In the genomic region with DNA sequence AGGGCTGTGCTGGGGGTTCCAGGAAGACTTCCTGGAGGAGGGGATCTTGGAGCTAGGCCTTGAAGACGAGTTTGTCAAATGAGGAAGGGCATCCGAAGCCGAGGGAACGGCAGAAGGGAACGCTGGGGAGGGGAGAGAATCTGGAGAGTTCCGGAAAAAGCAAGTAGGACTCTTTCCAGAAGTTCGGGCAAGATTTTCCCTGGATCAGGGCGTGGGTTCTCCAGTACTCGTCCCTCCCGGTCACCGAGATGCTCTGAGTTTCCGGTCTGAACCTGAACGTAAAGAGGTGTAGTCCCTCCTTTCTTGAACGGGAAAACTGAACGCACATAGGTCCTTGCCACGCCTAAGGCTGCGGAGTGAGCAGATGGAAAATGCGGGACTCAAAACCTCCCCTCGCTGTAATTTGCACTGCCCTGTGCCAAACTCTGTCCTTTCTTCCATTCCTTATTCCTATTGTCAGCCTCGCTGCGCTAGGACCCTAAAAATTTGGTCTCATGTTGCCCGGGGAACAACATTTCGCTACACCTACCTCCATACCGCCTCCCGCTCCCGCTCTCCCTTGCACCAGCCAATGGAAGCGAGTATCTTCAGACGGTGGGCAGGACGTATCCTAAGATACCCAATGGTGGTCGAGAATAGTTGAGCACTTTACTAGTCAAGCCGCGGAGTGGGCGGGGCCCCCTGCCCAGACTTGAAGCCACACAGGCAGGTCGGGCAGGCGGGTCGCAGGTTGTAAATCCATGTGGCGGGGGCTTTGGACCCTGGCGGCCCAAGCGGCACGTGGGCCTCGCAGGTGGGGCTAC, we compare ENCODE assay signal across 8 cellular contexts. TPM values are rescaled to one million over a fixed set of nuclear protein-coding genes. Genes with fewer than 3 reads are reported as not detected.
DNase-seq lines count a peak whose midpoint lies in the region; ATAC-seq and TF ChIP-seq lines count a peak whose summit lies in the region.

A gene with protein sequence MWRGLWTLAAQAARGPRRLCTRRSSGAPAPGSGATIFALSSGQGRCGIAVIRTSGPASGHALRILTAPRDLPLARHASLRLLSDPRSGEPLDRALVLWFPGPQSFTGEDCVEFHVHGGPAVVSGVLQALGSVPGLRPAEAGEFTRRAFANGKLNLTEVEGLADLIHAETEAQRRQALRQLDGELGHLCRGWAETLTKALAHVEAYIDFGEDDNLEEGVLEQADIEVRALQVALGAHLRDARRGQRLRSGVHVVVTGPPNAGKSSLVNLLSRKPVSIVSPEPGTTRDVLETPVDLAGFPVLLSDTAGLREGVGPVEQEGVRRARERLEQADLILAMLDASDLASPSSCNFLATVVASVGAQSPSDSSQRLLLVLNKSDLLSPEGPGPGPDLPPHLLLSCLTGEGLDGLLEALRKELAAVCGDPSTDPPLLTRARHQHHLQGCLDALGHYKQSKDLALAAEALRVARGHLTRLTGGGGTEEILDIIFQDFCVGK (plus strand): TSS at position 682 of the 803 bp plus-strand sequence. CDS start 59 bp downstream, at position 741.

- DNase-seq in AG04450 (ENCODE audit: low read depth, low spot score) (peak; percentile 92), NCI-H226 (peak; percentile 99), WTC11 (ENCODE audit: low spot score) (peak; percentile 98), cardiac fibroblast (ENCODE audit: low read depth in 2 of 2) (peak; percentile 99), immature natural killer cell (peak; percentile 94 to 96 (median 95)), smooth muscle cell of the brain vasculature (ENCODE audit: low read depth, low spot score) (peak; percentile 95)

- POLR2A ChIA-PET in AG04450 (lab: Yijun Ruan, JAX): interaction anchor here (0.7 kb wide), 1 partner anchor 19 kb away, joined by 3 read pairs; no protein-coding TSS in a partner anchor
- POLR2A ChIA-PET in WTC11 (lab: Charles Lee): interaction anchor here (0.6 to 1.0 kb wide), 3 partner anchors 32 to 1451 kb away, joined by 3 to 10 read pairs (median 3); partner anchors contain the start of genes BABAM1 and MRPL34

- H3K4me3 ChIP-seq in AG04450 (ENCODE audit: low read depth, low read length): peak within 1 kb of the TSS; percentile 93
- peak within 1 kb of the TSS; percentile 82 to 84 for H3K4me3 ChIP-seq in cardiac fibroblast (replicated peaks in 1 of 2; ENCODE audit: low read depth in 2 of 2, low read length in 2 of 2)

- ATAC-seq in GM18909 (IDR thresholded peaks at IDR 0.05; ENCODE audit: poor library complexity, unreplicated experiment) (peak; percentile 74), HG03175 (IDR thresholded peaks at IDR 0.05; ENCODE audit: unreplicated experiment) (peak; percentile 78), WTC11 (peak; percentile 67)

- H3K27ac Mint-ChIP-seq in WTC11 (peak within 1 kb of the TSS; percentile 99), immature natural killer cell (peak within 1 kb of the TSS; percentile 78 to 98 (median 94))

- peaks cover 8% of the 10 kb centered on the region; the same call in 1 of the 2 replicates for H3K9me3 ChIP-seq in AG04450 (ENCODE audit: control insufficient read depth, insufficient read depth, low read length)

- H3K27me3 Mint-ChIP-seq in WTC11 (ENCODE audit: low read depth) (peaks cover 2% of the 10 kb centered on the region; the same call in 1 of the 2 replicates), immature natural killer cell (ENCODE audit: low read depth in 3 of 3) (peaks cover 0 to 11% (median 10%) of the 10 kb centered on the region in 3 donors)

- H3K4me3 Mint-ChIP-seq in WTC11 (peak within 1 kb of the TSS; percentile 99), immature natural killer cell (peak within 1 kb of the TSS; percentile 93 to 97 (median 95))

- H3K4me1 Mint-ChIP-seq in WTC11: peaks cover 48% of the 10 kb centered on the region
- peaks cover 32 to 38% of the 10 kb centered on the region in 2 donors for H3K4me1 Mint-ChIP-seq in immature natural killer cell

- no peak for TF ChIP-seq CTCF in AG04450 (IDR thresholded peaks at IDR 0.05; ENCODE audit: low read depth, low read length)
- no peak for TF ChIP-seq CTCF in WTC11 (IDR thresholded peaks at IDR 0.05)
- TF ChIP-seq CTCF in cardiac fibroblast (IDR thresholded peaks at IDR 0.05; ENCODE audit: low read depth, low read length): no peak

- peak within 1 kb of the TSS; percentile 89 for H3K27ac ChIP-seq in AG04450 (ENCODE audit: low read depth, low read length)

- CTCF ChIA-PET in AG04450 (lab: Charles Lee) (no interaction called here), WTC11 (lab: Charles Lee) (no interaction called here)

- H3K36me3 Mint-ChIP-seq in WTC11 (peaks cover 8% of the 10 kb centered on the region), immature natural killer cell (peaks cover 0 to 3% (median 0%) of the 10 kb centered on the region in 3 donors)

- H3K9me3 Mint-ChIP-seq in WTC11: peaks cover 5% of the 10 kb centered on the region
- H3K9me3 Mint-ChIP-seq in immature natural killer cell: no peaks in the 10 kb centered on the region

- H3K27me3 ChIP-seq in AG04450 (ENCODE audit: control insufficient read depth, insufficient read depth, low read length): no peaks in the 10 kb centered on the region

TF ChIP-seq in WTC11, 78 proteins besides CTCF, POLR2A, EP300 and RAD21 (continues in another document):
- peak; percentile 100 for TF ChIP-seq SP1 (CRISPR knock-in tag; conservative IDR thresholded peaks at IDR 0.05)
- no peak for TF ChIP-seq NR2C2 (CRISPR knock-in tag; IDR thresholded peaks at IDR 0.05)
- TF ChIP-seq NFYB (CRISPR knock-in tag; conservative IDR thresholded peaks at IDR 0.05; ENCODE audit: low read depth): peak; percentile 84
- TF ChIP-seq TEAD1 (CRISPR knock-in tag; IDR thresholded peaks at IDR 0.05): peak; percentile 31; the same call in 1 of the 2 replicates
- TF ChIP-seq, protein P1, sequence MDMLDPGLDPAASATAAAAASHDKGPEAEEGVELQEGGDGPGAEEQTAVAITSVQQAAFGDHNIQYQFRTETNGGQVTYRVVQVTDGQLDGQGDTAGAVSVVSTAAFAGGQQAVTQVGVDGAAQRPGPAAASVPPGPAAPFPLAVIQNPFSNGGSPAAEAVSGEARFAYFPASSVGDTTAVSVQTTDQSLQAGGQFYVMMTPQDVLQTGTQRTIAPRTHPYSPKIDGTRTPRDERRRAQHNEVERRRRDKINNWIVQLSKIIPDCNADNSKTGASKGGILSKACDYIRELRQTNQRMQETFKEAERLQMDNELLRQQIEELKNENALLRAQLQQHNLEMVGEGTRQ (CRISPR knock-in tag; IDR thresholded peaks at IDR 0.05): peak; percentile 73
- TF ChIP-seq ZNF317 (CRISPR knock-in tag; IDR thresholded peaks at IDR 0.05; ENCODE audit: borderline replicate concordance, low read depth): no peak
- TF ChIP-seq KAT7 (CRISPR knock-in tag; IDR thresholded peaks at IDR 0.05; ENCODE audit: borderline replicate concordance): no peak
- peak; percentile 73; the same call in 1 of the 2 replicates for TF ChIP-seq FOXK1 (CRISPR knock-in tag; IDR thresholded peaks at IDR 0.05)
- TF ChIP-seq, protein P2, sequence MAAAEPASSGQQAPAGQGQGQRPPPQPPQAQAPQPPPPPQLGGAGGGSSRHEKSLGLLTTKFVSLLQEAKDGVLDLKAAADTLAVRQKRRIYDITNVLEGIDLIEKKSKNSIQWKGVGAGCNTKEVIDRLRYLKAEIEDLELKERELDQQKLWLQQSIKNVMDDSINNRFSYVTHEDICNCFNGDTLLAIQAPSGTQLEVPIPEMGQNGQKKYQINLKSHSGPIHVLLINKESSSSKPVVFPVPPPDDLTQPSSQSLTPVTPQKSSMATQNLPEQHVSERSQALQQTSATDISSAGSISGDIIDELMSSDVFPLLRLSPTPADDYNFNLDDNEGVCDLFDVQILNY (CRISPR knock-in tag; IDR thresholded peaks at IDR 0.05): no peak
- 0 out of 2 replicates have a peak, but pooled peaks have one; percentile 11 for TF ChIP-seq SMAD4 (CRISPR knock-in tag; IDR thresholded peaks at IDR 0.05)
- TF ChIP-seq MYBL2 (CRISPR knock-in tag; IDR thresholded peaks at IDR 0.05): no peak
- no peak for TF ChIP-seq ZSCAN18 (CRISPR knock-in tag; IDR thresholded peaks at IDR 0.05)
- TF ChIP-seq SMAD3 (CRISPR knock-in tag; IDR thresholded peaks at IDR 0.05; ENCODE audit: borderline replicate concordance): 0 out of 2 replicates have a peak, but pooled peaks have one; percentile 28
- TF ChIP-seq SOX15 (CRISPR knock-in tag; IDR thresholded peaks at IDR 0.05): no peak
- TF ChIP-seq OVOL2 (CRISPR knock-in tag; IDR thresholded peaks at IDR 0.05; ENCODE audit: borderline replicate concordance): no peak
- peak; percentile 71; the same call in 1 of the 2 replicates for TF ChIP-seq GTF2I (CRISPR knock-in tag; conservative IDR thresholded peaks at IDR 0.05)
- TF ChIP-seq USF1 (CRISPR knock-in tag; IDR thresholded peaks at IDR 0.05): peak; percentile 68; the same call in 1 of the 2 replicates
- TF ChIP-seq, protein P3, sequence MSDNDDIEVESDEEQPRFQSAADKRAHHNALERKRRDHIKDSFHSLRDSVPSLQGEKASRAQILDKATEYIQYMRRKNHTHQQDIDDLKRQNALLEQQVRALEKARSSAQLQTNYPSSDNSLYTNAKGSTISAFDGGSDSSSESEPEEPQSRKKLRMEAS (CRISPR knock-in tag; IDR thresholded peaks at IDR 0.05): peak; percentile 95
- TF ChIP-seq ZNF396 (CRISPR knock-in tag; IDR thresholded peaks at IDR 0.05; ENCODE audit: borderline replicate concordance): no peak
- TF ChIP-seq MXD4 (CRISPR knock-in tag; IDR thresholded peaks at IDR 0.05; ENCODE audit: borderline replicate concordance): no peak

RNA-seq across cellular contexts. Expression of the gene that starts here (rescaled TPM):
- 4.7 TPM in 2 replicates for polyA plus RNA-seq in AG04450 (2011; rRNA removed)
- polyA minus RNA-seq in AG04450 (2011; rRNA and poly(A)+ RNA removed): 2.5 and 3.6 TPM in 2 replicates
- 79.1 to 93.0 TPM (median 80.8 TPM) in 3 replicates for total RNA-seq in WTC11 (2021)
- polyA plus RNA-seq in immature natural killer cell: 1 to 10 TPM; 2.8 to 8.8 (median 3.1) TPM

Comparison
In these comparisons a context has a peak if more than half of its experiments do, and no peak if none do; other contexts are left out.
1. Peak in every context shown above with its lines: DNase-seq, ATAC-seq, H3K4me3 ChIP-seq and H3K27ac ChIP-seq.